Comparison of ENCODE assay signal across 16 cellular contexts in genomic region chr20:64241061-64241460, GRCh38.
"Had no signal": no experiment of that assay in that cellular context is flagged by ENCODE, and none has a peak within 500 bp of the region (broad histone marks: within the 10 kb centered on the region; RNA-seq: fewer than 3 reads in every experiment).

No MANE protein-coding gene starts in this region.

- H3K9me3 Mint-ChIP-seq: activated CD4-positive, alpha-beta T cell treated with anti-CD3 and anti-CD28 coated beads, Interleukin-2, amount 10 ng/mL, durations not matched to agents 7 days and 5 days; activated naive CD4-positive, alpha-beta T cell treated with anti-CD3 and anti-CD28 coated beads, Interleukin-2, amount 10 ng/mL, durations not matched to agents 7 days and 5 days; mesothelial cell of epicardium; stimulated activated naive CD8-positive, alpha-beta T cell treated with anti-CD3 and anti-CD28 coated beads, Interleukin-15, amount 100 ng/mL, for 72 hours; T-helper 2 cell treated with Interferon-gamma antibody and Interleukin-4, amounts not matched to agents 5 μg/mL and 100 μg/mL, for 36 hours had no signal

- H3K27me3 Mint-ChIP-seq: activated CD4-positive, alpha-beta T cell treated with anti-CD3 and anti-CD28 coated beads, Interleukin-2, amount 10 ng/mL, durations not matched to agents 7 days and 5 days had no signal

- DNase-seq: activated CD4-positive, alpha-beta T cell treated with anti-CD3 and anti-CD28 coated beads, Interleukin-2, amount 10 ng/mL, durations not matched to agents 7 days and 5 days; activated CD8-positive, alpha-beta memory T cell treated with anti-CD3 and anti-CD28 coated beads for 24 hours; activated naive CD4-positive, alpha-beta T cell treated with anti-CD3 and anti-CD28 coated beads, Interleukin-2, amount 10 ng/mL, durations not matched to agents 7 days and 5 days; colonic mucosa; esophagus squamous epithelium; hippocampal formation; retina; small intestine; stimulated activated naive CD8-positive, alpha-beta T cell treated with anti-CD3 and anti-CD28 coated beads, Interleukin-15, amount 100 ng/mL, for 72 hours; SW 1271 had no signal

- H3K4me3 Mint-ChIP-seq: activated CD4-positive, alpha-beta T cell treated with anti-CD3 and anti-CD28 coated beads, Interleukin-2, amount 10 ng/mL, durations not matched to agents 7 days and 5 days; activated naive CD4-positive, alpha-beta T cell treated with anti-CD3 and anti-CD28 coated beads, Interleukin-2, amount 10 ng/mL, durations not matched to agents 7 days and 5 days; mesothelial cell of epicardium; stimulated activated naive CD8-positive, alpha-beta T cell treated with anti-CD3 and anti-CD28 coated beads, Interleukin-15, amount 100 ng/mL, for 72 hours; T-helper 2 cell treated with Interferon-gamma antibody and Interleukin-4, amounts not matched to agents 5 μg/mL and 100 μg/mL, for 36 hours had no signal

- H3K4me1 Mint-ChIP-seq: activated CD4-positive, alpha-beta T cell treated with anti-CD3 and anti-CD28 coated beads, Interleukin-2, amount 10 ng/mL, durations not matched to agents 7 days and 5 days; activated naive CD4-positive, alpha-beta T cell treated with anti-CD3 and anti-CD28 coated beads, Interleukin-2, amount 10 ng/mL, durations not matched to agents 7 days and 5 days; mesothelial cell of epicardium had no signal

- H3K36me3 Mint-ChIP-seq: activated naive CD4-positive, alpha-beta T cell treated with anti-CD3 and anti-CD28 coated beads, Interleukin-2, amount 10 ng/mL, durations not matched to agents 7 days and 5 days; mesothelial cell of epicardium had no signal

- H3K27ac Mint-ChIP-seq: activated CD4-positive, alpha-beta T cell treated with anti-CD3 and anti-CD28 coated beads, Interleukin-2, amount 10 ng/mL, durations not matched to agents 7 days and 5 days; activated naive CD4-positive, alpha-beta T cell treated with anti-CD3 and anti-CD28 coated beads, Interleukin-2, amount 10 ng/mL, durations not matched to agents 7 days and 5 days; mesothelial cell of epicardium; stimulated activated naive CD8-positive, alpha-beta T cell treated with anti-CD3 and anti-CD28 coated beads, Interleukin-15, amount 100 ng/mL, for 72 hours; T-helper 2 cell treated with Interferon-gamma antibody and Interleukin-4, amounts not matched to agents 5 μg/mL and 100 μg/mL, for 36 hours had no signal

- H3K4me1 ChIP-seq: adrenal gland, colonic mucosa, esophagus squamous epithelium, upper lobe of right lung had no signal

- H3K27me3 ChIP-seq: adrenal gland, cardiac muscle cell, colonic mucosa had no signal

- FAIRE-seq: endothelial cell of umbilical vein, small intestine had no signal

- H3K27ac ChIP-seq: adrenal gland, cardiac muscle cell, colonic mucosa, esophagus squamous epithelium, upper lobe of right lung had no signal

- H3K36me3 ChIP-seq: adrenal gland, cardiac muscle cell, colonic mucosa, esophagus squamous epithelium, upper lobe of right lung had no signal

- H3K9me3 ChIP-seq: adrenal gland, colonic mucosa, esophagus squamous epithelium, upper lobe of right lung had no signal

- H3K4me3 ChIP-seq: adrenal gland, cardiac muscle cell, colonic mucosa, esophagus squamous epithelium, upper lobe of right lung had no signal
